In the genomic region with DNA sequence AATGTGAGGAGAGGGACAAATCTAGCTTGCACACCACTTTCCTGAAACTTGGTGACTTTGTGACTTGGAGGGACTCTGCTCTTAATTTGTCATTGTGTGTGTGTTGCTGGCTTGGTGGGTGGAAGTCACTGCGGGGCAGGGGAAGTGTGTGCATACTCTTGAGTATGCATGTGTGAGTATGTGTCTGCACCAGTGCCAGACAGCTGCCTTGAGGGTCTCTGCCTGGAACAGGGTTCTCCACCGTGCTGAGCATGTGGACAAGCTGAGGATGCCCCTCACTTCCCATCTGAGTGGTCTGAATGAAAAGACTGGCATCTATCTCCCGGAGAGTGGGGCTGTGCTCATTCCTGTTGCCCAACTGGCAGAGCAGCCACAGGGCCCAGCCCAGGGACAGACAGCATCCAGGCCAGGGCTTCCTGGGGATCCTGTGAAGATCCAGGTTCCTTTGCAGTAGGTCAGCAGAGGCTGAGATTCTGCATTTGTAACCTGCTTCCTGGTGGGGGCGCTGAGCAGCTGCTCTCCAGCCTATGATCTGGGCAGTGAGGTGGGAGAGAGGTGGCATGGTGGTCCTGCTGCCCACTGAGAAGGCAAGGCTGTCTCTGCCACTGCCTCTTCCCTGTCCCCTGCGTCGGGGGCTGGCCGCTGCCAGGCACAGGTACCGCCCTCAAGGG, we compare ENCODE assay signal across 1 cellular context.
TF ChIP-seq lines count a peak whose summit lies in the region.

No MANE protein-coding gene starts in this region.

TF ChIP-seq in HepG2, 621 proteins besides CTCF, POLR2A, EP300 and RAD21 (continued from another document and continues in another):
- TF ChIP-seq, protein P1, sequence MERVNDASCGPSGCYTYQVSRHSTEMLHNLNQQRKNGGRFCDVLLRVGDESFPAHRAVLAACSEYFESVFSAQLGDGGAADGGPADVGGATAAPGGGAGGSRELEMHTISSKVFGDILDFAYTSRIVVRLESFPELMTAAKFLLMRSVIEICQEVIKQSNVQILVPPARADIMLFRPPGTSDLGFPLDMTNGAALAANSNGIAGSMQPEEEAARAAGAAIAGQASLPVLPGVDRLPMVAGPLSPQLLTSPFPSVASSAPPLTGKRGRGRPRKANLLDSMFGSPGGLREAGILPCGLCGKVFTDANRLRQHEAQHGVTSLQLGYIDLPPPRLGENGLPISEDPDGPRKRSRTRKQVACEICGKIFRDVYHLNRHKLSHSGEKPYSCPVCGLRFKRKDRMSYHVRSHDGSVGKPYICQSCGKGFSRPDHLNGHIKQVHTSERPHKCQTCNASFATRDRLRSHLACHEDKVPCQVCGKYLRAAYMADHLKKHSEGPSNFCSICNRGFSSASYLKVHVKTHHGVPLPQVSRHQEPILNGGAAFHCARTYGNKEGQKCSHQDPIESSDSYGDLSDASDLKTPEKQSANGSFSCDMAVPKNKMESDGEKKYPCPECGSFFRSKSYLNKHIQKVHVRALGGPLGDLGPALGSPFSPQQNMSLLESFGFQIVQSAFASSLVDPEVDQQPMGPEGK (CRISPR knock-in tag; IDR thresholded peaks at IDR 0.05) = peak; percentile 48; the same call in 1 of the 2 replicates
- TF ChIP-seq KMT2B (CRISPR knock-in tag; IDR thresholded peaks at IDR 0.05) (0 out of 2 replicates have a peak, but pooled peaks have one; percentile 23), ZNF776 (CRISPR knock-in tag; IDR thresholded peaks at IDR 0.05) (0 out of 2 replicates have a peak, but pooled peaks have one; percentile 55), TFDP1 (CRISPR knock-in tag; IDR thresholded peaks at IDR 0.05; ENCODE audit: borderline replicate concordance) (peak; percentile 36; the same call in 1 of the 2 replicates), NKX3-1 (CRISPR knock-in tag; IDR thresholded peaks at IDR 0.05) (no peak), ATF7 (IDR thresholded peaks at IDR 0.05) (no peak), ATF7 (CRISPR knock-in tag; IDR thresholded peaks at IDR 0.05) (no peak), ELF1 (CRISPR knock-in tag; IDR thresholded peaks at IDR 0.05) (peak; percentile 66), NRL (CRISPR knock-in tag; IDR thresholded peaks at IDR 0.05; ENCODE audit: borderline replicate concordance) (peak; percentile 58; the same call in 1 of the 2 replicates), ZZZ3 (CRISPR knock-in tag; IDR thresholded peaks at IDR 0.05; ENCODE audit: borderline replicate concordance) (no peak), PREB (CRISPR knock-in tag; IDR thresholded peaks at IDR 0.05) (no peak), GTF2F1 (IDR thresholded peaks at IDR 0.05; ENCODE audit: low read length) (no peak), HOXA5 (CRISPR knock-in tag; IDR thresholded peaks at IDR 0.05) (no peak), ZNF780A (CRISPR knock-in tag; IDR thresholded peaks at IDR 0.05) (no peak), TOE1 (CRISPR knock-in tag; IDR thresholded peaks at IDR 0.05) (no peak), RXRA (CRISPR knock-in tag; IDR thresholded peaks at IDR 0.05) (peak; percentile 46; the same call in 1 of the 2 replicates), RCOR2 (CRISPR knock-in tag; IDR thresholded peaks at IDR 0.05) (no peak), ETV6 (CRISPR knock-in tag; conservative IDR thresholded peaks at IDR 0.05) (no peak), MLLT10 (CRISPR knock-in tag; IDR thresholded peaks at IDR 0.05) (no peak), ZNF614 (CRISPR knock-in tag; IDR thresholded peaks at IDR 0.05; ENCODE audit: borderline replicate concordance) (peak; percentile 47; the same call in 1 of the 2 replicates), SALL1 (CRISPR knock-in tag; IDR thresholded peaks at IDR 0.05) (peak; percentile 77), ZFX (CRISPR knock-in tag; IDR thresholded peaks at IDR 0.05; ENCODE audit: low read depth) (peak; percentile 31; the same call in 1 of the 2 replicates), SMARCC2 (IDR thresholded peaks at IDR 0.05) (no peak), TP53 (CRISPR knock-in tag; conservative IDR thresholded peaks at IDR 0.05) (no peak), ZNF567 (CRISPR knock-in tag; IDR thresholded peaks at IDR 0.05; ENCODE audit: borderline replicate concordance) (0 out of 2 replicates have a peak, but pooled peaks have one; percentile 30), CEBPB (IDR thresholded peaks at IDR 0.05; ENCODE audit: borderline replicate concordance, low read depth, low read length) (0 out of 2 replicates have a peak, but pooled peaks have one; percentile 11), ZBTB20 (CRISPR knock-in tag; IDR thresholded peaks at IDR 0.05; ENCODE audit: borderline replicate concordance, low read depth) (peak; percentile 38; the same call in 1 of the 2 replicates), STAT5B (CRISPR knock-in tag; IDR thresholded peaks at IDR 0.05) (no peak), SETDB1 (CRISPR knock-in tag; IDR thresholded peaks at IDR 0.05; ENCODE audit: borderline replicate concordance) (no peak), ZFY (CRISPR knock-in tag; IDR thresholded peaks at IDR 0.05) (no peak), RFX5 (IDR thresholded peaks at IDR 0.05; ENCODE audit: low read depth, low read length) (no peak), FOSL2 (CRISPR knock-in tag; IDR thresholded peaks at IDR 0.05) (0 out of 2 replicates have a peak, but pooled peaks have one; percentile 10), SNRNP70 (IDR thresholded peaks at IDR 0.05; ENCODE audit: low read depth, low read length) (no peak)
- TF ChIP-seq, protein P2, sequence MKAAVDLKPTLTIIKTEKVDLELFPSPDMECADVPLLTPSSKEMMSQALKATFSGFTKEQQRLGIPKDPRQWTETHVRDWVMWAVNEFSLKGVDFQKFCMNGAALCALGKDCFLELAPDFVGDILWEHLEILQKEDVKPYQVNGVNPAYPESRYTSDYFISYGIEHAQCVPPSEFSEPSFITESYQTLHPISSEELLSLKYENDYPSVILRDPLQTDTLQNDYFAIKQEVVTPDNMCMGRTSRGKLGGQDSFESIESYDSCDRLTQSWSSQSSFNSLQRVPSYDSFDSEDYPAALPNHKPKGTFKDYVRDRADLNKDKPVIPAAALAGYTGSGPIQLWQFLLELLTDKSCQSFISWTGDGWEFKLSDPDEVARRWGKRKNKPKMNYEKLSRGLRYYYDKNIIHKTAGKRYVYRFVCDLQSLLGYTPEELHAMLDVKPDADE (CRISPR knock-in tag; IDR thresholded peaks at IDR 0.05) = no peak
- TF ChIP-seq, protein P3, sequence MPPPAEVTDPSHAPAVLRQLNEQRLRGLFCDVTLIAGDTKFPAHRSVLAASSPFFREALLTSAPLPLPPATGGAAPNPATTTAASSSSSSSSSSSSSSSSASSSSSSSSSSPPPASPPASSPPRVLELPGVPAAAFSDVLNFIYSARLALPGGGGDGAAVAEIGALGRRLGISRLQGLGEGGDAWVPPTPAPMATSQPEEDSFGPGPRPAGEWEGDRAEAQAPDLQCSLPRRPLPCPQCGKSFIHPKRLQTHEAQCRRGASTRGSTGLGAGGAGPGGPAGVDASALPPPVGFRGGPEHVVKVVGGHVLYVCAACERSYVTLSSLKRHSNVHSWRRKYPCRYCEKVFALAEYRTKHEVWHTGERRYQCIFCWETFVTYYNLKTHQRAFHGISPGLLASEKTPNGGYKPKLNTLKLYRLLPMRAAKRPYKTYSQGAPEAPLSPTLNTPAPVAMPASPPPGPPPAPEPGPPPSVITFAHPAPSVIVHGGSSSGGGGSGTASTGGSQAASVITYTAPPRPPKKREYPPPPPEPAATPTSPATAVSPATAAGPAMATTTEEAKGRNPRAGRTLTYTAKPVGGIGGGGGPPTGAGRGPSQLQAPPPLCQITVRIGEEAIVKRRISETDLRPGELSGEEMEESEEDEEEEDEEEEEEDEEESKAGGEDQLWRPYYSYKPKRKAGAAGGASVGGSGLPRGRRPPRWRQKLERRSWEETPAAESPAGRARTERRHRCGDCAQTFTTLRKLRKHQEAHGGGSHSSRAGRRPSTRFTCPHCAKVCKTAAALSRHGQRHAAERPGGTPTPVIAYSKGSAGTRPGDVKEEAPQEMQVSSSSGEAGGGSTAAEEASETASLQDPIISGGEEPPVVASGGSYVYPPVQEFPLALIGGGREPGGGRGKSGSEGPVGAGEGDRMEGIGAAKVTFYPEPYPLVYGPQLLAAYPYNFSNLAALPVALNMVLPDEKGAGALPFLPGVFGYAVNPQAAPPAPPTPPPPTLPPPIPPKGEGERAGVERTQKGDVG (CRISPR knock-in tag; IDR thresholded peaks at IDR 0.05; ENCODE audit: borderline replicate concordance) = no peak
- TF ChIP-seq, protein P4, sequence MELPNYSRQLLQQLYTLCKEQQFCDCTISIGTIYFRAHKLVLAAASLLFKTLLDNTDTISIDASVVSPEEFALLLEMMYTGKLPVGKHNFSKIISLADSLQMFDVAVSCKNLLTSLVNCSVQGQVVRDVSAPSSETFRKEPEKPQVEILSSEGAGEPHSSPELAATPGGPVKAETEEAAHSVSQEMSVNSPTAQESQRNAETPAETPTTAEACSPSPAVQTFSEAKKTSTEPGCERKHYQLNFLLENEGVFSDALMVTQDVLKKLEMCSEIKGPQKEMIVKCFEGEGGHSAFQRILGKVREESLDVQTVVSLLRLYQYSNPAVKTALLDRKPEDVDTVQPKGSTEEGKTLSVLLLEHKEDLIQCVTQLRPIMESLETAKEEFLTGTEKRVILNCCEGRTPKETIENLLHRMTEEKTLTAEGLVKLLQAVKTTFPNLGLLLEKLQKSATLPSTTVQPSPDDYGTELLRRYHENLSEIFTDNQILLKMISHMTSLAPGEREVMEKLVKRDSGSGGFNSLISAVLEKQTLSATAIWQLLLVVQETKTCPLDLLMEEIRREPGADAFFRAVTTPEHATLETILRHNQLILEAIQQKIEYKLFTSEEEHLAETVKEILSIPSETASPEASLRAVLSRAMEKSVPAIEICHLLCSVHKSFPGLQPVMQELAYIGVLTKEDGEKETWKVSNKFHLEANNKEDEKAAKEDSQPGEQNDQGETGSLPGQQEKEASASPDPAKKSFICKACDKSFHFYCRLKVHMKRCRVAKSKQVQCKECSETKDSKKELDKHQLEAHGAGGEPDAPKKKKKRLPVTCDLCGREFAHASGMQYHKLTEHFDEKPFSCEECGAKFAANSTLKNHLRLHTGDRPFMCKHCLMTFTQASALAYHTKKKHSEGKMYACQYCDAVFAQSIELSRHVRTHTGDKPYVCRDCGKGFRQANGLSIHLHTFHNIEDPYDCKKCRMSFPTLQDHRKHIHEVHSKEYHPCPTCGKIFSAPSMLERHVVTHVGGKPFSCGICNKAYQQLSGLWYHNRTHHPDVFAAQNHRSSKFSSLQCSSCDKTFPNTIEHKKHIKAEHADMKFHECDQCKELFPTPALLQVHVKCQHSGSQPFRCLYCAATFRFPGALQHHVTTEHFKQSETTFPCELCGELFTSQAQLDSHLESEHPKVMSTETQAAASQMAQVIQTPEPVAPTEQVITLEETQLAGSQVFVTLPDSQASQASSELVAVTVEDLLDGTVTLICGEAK (IDR thresholded peaks at IDR 0.05) = no peak
- TF ChIP-seq, protein P4 (CRISPR knock-in tag; IDR thresholded peaks at IDR 0.05) = no peak
- TF ChIP-seq, protein P5, sequence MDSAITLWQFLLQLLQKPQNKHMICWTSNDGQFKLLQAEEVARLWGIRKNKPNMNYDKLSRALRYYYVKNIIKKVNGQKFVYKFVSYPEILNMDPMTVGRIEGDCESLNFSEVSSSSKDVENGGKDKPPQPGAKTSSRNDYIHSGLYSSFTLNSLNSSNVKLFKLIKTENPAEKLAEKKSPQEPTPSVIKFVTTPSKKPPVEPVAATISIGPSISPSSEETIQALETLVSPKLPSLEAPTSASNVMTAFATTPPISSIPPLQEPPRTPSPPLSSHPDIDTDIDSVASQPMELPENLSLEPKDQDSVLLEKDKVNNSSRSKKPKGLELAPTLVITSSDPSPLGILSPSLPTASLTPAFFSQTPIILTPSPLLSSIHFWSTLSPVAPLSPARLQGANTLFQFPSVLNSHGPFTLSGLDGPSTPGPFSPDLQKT (CRISPR knock-in tag; IDR thresholded peaks at IDR 0.05; ENCODE audit: borderline replicate concordance) = no peak
- TF ChIP-seq, protein P6, sequence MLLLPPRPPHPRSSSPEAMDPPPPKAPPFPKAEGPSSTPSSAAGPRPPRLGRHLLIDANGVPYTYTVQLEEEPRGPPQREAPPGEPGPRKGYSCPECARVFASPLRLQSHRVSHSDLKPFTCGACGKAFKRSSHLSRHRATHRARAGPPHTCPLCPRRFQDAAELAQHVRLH (CRISPR knock-in tag; IDR thresholded peaks at IDR 0.05; ENCODE audit: borderline replicate concordance, low read depth) = peak; percentile 43; the same call in 1 of the 2 replicates
